ENCODE assay signal across 1 cellular context in the genomic region with DNA sequence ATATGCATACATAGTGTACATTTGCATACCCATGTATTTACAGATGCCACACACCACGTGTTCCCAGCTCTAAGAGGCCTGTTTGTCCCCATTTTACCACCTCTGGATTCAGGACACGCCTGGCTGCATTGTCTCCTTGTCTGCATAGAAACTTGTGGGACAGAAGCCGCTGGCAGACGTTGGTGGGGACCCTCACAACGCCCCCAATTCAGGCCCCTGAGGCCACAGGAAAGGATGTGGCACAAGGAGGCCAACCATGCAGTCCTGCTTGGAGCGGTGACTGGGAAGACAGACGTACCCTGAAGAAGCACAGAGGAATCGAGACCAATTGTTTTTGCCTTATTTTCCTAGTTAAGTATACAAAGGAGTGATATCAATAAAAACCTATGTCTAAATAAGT.
TF ChIP-seq lines count a peak whose summit lies in the region.

No MANE protein-coding gene starts in this region.

TF ChIP-seq in GM23338, 12 proteins besides CTCF, POLR2A, EP300 and RAD21 (continued from another document):
- TF ChIP-seq, protein P1, sequence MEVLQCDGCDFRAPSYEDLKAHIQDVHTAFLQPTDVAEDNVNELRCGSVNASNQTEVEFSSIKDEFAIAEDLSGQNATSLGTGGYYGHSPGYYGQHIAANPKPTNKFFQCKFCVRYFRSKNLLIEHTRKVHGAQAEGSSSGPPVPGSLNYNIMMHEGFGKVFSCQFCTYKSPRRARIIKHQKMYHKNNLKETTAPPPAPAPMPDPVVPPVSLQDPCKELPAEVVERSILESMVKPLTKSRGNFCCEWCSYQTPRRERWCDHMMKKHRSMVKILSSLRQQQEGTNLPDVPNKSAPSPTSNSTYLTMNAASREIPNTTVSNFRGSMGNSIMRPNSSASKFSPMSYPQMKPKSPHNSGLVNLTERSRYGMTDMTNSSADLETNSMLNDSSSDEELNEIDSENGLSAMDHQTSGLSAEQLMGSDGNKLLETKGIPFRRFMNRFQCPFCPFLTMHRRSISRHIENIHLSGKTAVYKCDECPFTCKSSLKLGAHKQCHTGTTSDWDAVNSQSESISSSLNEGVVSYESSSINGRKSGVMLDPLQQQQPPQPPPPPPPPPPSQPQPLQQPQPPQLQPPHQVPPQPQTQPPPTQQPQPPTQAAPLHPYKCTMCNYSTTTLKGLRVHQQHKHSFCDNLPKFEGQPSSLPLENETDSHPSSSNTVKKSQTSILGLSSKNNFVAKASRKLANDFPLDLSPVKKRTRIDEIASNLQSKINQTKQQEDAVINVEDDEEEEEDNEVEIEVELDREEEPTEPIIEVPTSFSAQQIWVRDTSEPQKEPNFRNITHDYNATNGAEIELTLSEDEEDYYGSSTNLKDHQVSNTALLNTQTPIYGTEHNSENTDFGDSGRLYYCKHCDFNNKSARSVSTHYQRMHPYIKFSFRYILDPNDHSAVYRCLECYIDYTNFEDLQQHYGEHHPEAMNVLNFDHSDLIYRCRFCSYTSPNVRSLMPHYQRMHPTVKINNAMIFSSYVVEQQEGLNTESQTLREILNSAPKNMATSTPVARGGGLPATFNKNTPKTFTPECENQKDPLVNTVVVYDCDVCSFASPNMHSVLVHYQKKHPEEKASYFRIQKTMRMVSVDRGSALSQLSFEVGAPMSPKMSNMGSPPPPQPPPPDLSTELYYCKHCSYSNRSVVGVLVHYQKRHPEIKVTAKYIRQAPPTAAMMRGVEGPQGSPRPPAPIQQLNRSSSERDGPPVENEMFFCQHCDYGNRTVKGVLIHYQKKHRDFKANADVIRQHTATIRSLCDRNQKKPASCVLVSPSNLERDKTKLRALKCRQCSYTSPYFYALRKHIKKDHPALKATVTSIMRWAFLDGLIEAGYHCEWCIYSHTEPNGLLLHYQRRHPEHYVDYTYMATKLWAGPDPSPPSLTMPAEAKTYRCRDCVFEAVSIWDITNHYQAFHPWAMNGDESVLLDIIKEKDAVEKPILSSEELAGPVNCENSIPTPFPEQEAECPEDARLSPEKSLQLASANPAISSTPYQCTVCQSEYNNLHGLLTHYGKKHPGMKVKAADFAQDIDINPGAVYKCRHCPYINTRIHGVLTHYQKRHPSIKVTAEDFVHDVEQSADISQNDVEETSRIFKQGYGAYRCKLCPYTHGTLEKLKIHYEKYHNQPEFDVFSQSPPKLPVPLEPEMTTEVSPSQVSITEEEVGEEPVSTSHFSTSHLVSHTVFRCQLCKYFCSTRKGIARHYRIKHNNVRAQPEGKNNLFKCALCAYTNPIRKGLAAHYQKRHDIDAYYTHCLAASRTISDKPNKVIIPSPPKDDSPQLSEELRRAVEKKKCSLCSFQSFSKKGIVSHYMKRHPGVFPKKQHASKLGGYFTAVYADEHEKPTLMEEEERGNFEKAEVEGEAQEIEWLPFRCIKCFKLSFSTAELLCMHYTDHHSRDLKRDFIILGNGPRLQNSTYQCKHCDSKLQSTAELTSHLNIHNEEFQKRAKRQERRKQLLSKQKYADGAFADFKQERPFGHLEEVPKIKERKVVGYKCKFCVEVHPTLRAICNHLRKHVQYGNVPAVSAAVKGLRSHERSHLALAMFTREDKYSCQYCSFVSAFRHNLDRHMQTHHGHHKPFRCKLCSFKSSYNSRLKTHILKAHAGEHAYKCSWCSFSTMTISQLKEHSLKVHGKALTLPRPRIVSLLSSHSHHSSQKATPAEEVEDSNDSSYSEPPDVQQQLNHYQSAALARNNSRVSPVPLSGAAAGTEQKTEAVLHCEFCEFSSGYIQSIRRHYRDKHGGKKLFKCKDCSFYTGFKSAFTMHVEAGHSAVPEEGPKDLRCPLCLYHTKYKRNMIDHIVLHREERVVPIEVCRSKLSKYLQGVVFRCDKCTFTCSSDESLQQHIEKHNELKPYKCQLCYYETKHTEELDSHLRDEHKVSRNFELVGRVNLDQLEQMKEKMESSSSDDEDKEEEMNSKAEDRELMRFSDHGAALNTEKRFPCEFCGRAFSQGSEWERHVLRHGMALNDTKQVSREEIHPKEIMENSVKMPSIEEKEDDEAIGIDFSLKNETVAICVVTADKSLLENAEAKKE (CRISPR knock-in tag; IDR thresholded peaks at IDR 0.05), result no peak
- TF ChIP-seq EZH2 (IDR thresholded peaks at IDR 0.05; ENCODE audit: low read depth, unreplicated experiment) (no peak), POLR2AphosphoS5 (IDR thresholded peaks at IDR 0.05; ENCODE audit: low read depth) (no peak)
- TF ChIP-seq, protein P2, sequence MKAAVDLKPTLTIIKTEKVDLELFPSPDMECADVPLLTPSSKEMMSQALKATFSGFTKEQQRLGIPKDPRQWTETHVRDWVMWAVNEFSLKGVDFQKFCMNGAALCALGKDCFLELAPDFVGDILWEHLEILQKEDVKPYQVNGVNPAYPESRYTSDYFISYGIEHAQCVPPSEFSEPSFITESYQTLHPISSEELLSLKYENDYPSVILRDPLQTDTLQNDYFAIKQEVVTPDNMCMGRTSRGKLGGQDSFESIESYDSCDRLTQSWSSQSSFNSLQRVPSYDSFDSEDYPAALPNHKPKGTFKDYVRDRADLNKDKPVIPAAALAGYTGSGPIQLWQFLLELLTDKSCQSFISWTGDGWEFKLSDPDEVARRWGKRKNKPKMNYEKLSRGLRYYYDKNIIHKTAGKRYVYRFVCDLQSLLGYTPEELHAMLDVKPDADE (IDR thresholded peaks at IDR 0.05), result no peak
